Comparison of ENCODE assay signal across 8 cellular contexts in genomic region chr11:20156280-20156875, GRCh38. TPM values are rescaled to one million over a fixed set of nuclear protein-coding genes. Genes with fewer than 3 reads are reported as not detected.
DNase-seq lines count a peak whose midpoint lies in the region; ATAC-seq and TF ChIP-seq lines count a peak whose summit lies in the region.

No MANE protein-coding gene starts in this region.

- TF ChIP-seq CTCF in GM20000 (IDR thresholded peaks at IDR 0.05; ENCODE audit: extremely low read depth, missing control alignments) (no peak), BE2C (IDR thresholded peaks at IDR 0.05; ENCODE audit: low read depth, low read length) (no peak)

- H3K27me3 ChIP-seq in esophagus (ENCODE audit: control insufficient read depth in 1 of 2, insufficient read depth in 2 of 2, low read length in 2 of 2) (peaks cover 3 to 34% of the 10 kb centered on the region in 2 donors), BE2C (peaks cover 40% of the 10 kb centered on the region)

- peak overlapping the region; percentile 16 to 32 for H3K4me3 ChIP-seq in esophagus (ENCODE audit: low read depth in 1 of 2, low read length in 2 of 2)
- H3K4me3 ChIP-seq in BE2C (ENCODE audit: low read depth, low read length): no peak overlapping the region

- ATAC-seq in GM19035 (IDR thresholded peaks at IDR 0.05; ENCODE audit: unreplicated experiment): no peak

- DNase-seq in GM20000 (ENCODE audit: low spot score) (peak; percentile 64), ACHN (no peak), KG1 (lab: John Stamatoyannopoulos, UW) (no peak), BE2C (no peak)
- peak; percentile 55 for DNase-seq in activated CD4-positive, alpha-beta T cell treated with anti-CD3 and anti-CD28 coated beads for 48 hours
- DNase-seq in stimulated activated CD4-positive, alpha-beta T cell treated with anti-CD3 and anti-CD28 coated beads, Interleukin-2, amount 100 ng/mL, for 4 hours (ENCODE audit: low read depth): peak; percentile 53

- WGBS in esophagus, 2 donors: 3 to 4% methylated on average over 47 to 51 of the region's 51 CpGs

- H3K4me1 ChIP-seq in esophagus (ENCODE audit: control insufficient read depth in 2 of 2, insufficient read depth in 2 of 2, low read length in 1 of 2): peaks cover 7 to 10% of the 10 kb centered on the region in 2 donors
- no peaks in the 10 kb centered on the region; the same call in 1 of the 2 replicates for H3K4me1 ChIP-seq in BE2C

- no peaks in the 10 kb centered on the region for H3K36me3 ChIP-seq in esophagus (ENCODE audit: control insufficient read depth in 2 of 2, insufficient read depth in 2 of 2, low read length in 1 of 2)
- H3K36me3 ChIP-seq in BE2C: no peaks in the 10 kb centered on the region

- H3K27ac ChIP-seq in esophagus (ENCODE audit: low read depth in 2 of 2, low read length in 1 of 2): no peak overlapping the region

- peaks cover 0 to 20% of the 10 kb centered on the region in 2 donors for H3K9me3 ChIP-seq in esophagus (ENCODE audit: control insufficient read depth in 2 of 2, insufficient read depth in 1 of 2, low read depth in 1 of 2, low read length in 1 of 2)
- no peaks in the 10 kb centered on the region for H3K9me3 ChIP-seq in BE2C

- in situ Hi-C loops in ACHN (cut with HindIII; ENCODE audit: low pct_ligation_motif_present, low pct_unique_long_range_greater_than_20kb, low sequenced_read_pairs): no loop called here

RNA-seq across cellular contexts. Expression of gene DBX1, which starts 3.9 kb away (rescaled TPM):
- not detected for polyA plus RNA-seq in esophagus
- polyA plus RNA-seq in BE2C (2012; ENCODE audit: insufficient read depth, insufficient read length, low read depth): not detected

Comparison
In these comparisons a context has a peak if more than half of its experiments do, and no peak if none do; other contexts are left out.
1. DNase-seq: peak in GM20000 (single experiment), activated CD4-positive, alpha-beta T cell treated with anti-CD3 and anti-CD28 coated beads for 48 hours (single experiment) and stimulated activated CD4-positive, alpha-beta T cell treated with anti-CD3 and anti-CD28 coated beads, Interleukin-2, amount 100 ng/mL, for 4 hours (single experiment); none in ACHN (single experiment), KG1 (single experiment) and BE2C (single experiment).